18 cellular contexts compared by ENCODE assay signal in genomic region chr1:180386740-180387367, GRCh38.
"Had no signal": no experiment of that assay in that cellular context is flagged by ENCODE, and none has a peak within 500 bp of the region (broad histone marks: within the 10 kb centered on the region; RNA-seq: fewer than 3 reads in every experiment).

No MANE protein-coding gene starts in this region.

- H3K27ac ChIP-seq: ascending aorta, esophagus muscularis mucosa, gastroesophageal sphincter, left ventricle myocardium inferior, psoas muscle, right lobe of liver, suprapubic skin, upper lobe of right lung had no signal

- H3K27me3 Mint-ChIP-seq: activated naive CD8-positive, alpha-beta T cell treated with anti-CD3 and anti-CD28 coated beads, Interleukin-2, amount 50 U/mL, for 24 hours had no signal

- H3K36me3 ChIP-seq: ascending aorta, esophagus muscularis mucosa, gastroesophageal sphincter, left ventricle myocardium inferior, right lobe of liver, upper lobe of right lung had no signal

- H3K4me3 ChIP-seq: ascending aorta, esophagus muscularis mucosa, gastroesophageal sphincter, left ventricle myocardium inferior, psoas muscle, right lobe of liver, suprapubic skin, upper lobe of right lung had no signal

- H3K4me3 Mint-ChIP-seq: activated naive CD8-positive, alpha-beta T cell treated with anti-CD3 and anti-CD28 coated beads, Interleukin-2, amount 50 U/mL, for 24 hours; nephron had no signal

- H3K4me1 ChIP-seq: ascending aorta, esophagus muscularis mucosa, gastroesophageal sphincter, left ventricle myocardium inferior, psoas muscle, right lobe of liver, suprapubic skin, upper lobe of right lung had no signal

- ATAC-seq: activated naive CD8-positive, alpha-beta T cell treated with anti-CD3 and anti-CD28 coated beads, Interleukin-2, amount 50 U/mL, for 24 hours; gastroesophageal sphincter; psoas muscle; right lobe of liver; upper lobe of right lung had no signal

- DNase-seq: activated CD4-positive, CD25-positive, alpha-beta regulatory T cell treated with anti-CD3 and anti-CD28 coated beads, Interleukin-2, amount 50 U/mL, for 72 hours; activated naive CD4-positive, alpha-beta T cell treated with Interleukin-2 at 50 U/mL for 16 hours; activated naive CD8-positive, alpha-beta T cell treated with anti-CD3 and anti-CD28 coated beads, Interleukin-2, amount 50 U/mL, for 24 hours; activated T-cell treated with anti-CD3 and anti-CD28 coated beads, Interleukin-2, amount 50 U/mL, for 48 hours; left ventricle myocardium inferior; mesenchymal stem cell; psoas muscle; right lobe of liver; stimulated activated CD4-positive, alpha-beta T cell treated with anti-CD3 and anti-CD28 coated beads, Interleukin-1b, Interleukin-23, amount 100 ng/mL, for 48 hours; stimulated activated naive CD4-positive, alpha-beta T cell; upper lobe of right lung had no signal

- FAIRE-seq: endometrium, keratinocyte had no signal

- H3K4me1 Mint-ChIP-seq: nephron had no signal

- H3K27me3 ChIP-seq: ascending aorta, esophagus muscularis mucosa, gastroesophageal sphincter, right lobe of liver, suprapubic skin, upper lobe of right lung had no signal

- H3K9me3 ChIP-seq: right lobe of liver had no signal

- H3K27ac Mint-ChIP-seq: activated naive CD8-positive, alpha-beta T cell treated with anti-CD3 and anti-CD28 coated beads, Interleukin-2, amount 50 U/mL, for 24 hours; nephron had no signal
